Comparison of ENCODE assay signal across 9 cellular contexts in genomic region chr16:49528035-49528434, GRCh38.
DNase-seq lines count a peak whose midpoint lies in the region; ATAC-seq and TF ChIP-seq lines count a peak whose summit lies in the region.
"Had no signal": no experiment of that assay in that cellular context is flagged by ENCODE, and none has a peak within 500 bp of the region (broad histone marks: within the 10 kb centered on the region; RNA-seq: fewer than 3 reads in every experiment).

No MANE protein-coding gene starts in this region.

- in situ Hi-C loops in KBM-7 (cut with MboI; ENCODE audit: low pct_unique_long_range_greater_than_20kb, low sequenced_read_pairs) (no loop called here), GM13976 (cut with MboI; ENCODE audit: low sequenced_read_pairs, unreplicated experiment) (no loop called here)

- peak overlapping the region; percentile 87 for H3K4me3 Mint-ChIP-seq in natural killer cell

- intact Hi-C loops in natural killer cell (cut with micrococcal nuclease) = no loop called here

- ATAC-seq in natural killer cell (peak in 1 of 3 donors; percentile 66), GM18870 (IDR thresholded peaks at IDR 0.05; ENCODE audit: unreplicated experiment) (no peak)

- H3K27ac Mint-ChIP-seq in natural killer cell = peak overlapping the region in 1 of 2 donors; percentile 60

- peak overlapping the region; percentile 45 for H3K27ac ChIP-seq in caudate nucleus (ENCODE audit: low read depth, low read length)

- TF ChIP-seq CTCF in natural killer cell (IDR thresholded peaks at IDR 0.05) (no peak), GM13976 (IDR thresholded peaks at IDR 0.05; ENCODE audit: borderline replicate concordance, control extremely low read depth, extremely low read depth, insufficient read depth, missing control alignments) (no peak)

- peaks cover 10 to 14% of the 10 kb centered on the region in 2 donors for H3K4me1 Mint-ChIP-seq in natural killer cell

- peak in 2 of 3 donors; percentile 11 to 14 for DNase-seq in stimulated activated CD4-positive, alpha-beta T cell treated with anti-CD3 and anti-CD28 coated beads, Interleukin-12 subunit alpha, Interleukin-12 subunit beta, amount 100 ng/mL, for 48 hours (ENCODE audit: low read depth in 2 of 3, low spot score in 1 of 3)
- no peak for DNase-seq in stimulated activated CD4-positive, alpha-beta T cell treated with anti-CD3 and anti-CD28 coated beads, Interleukin-12 subunit alpha, Interleukin-12 subunit beta, amount 100 ng/mL, for 4 hours
- no peak for DNase-seq in caudate nucleus (lab: John Stamatoyannopoulos, UW)
- no peak for DNase-seq in natural killer cell
- DNase-seq in KBM-7 = no peak
- no peak for DNase-seq in GM13976 (ENCODE audit: low spot score)
- no peak for DNase-seq in HEK293T (ENCODE audit: extremely low spot score)
- DNase-seq: EL had no signal

- H3K36me3 Mint-ChIP-seq in natural killer cell = no peaks in the 10 kb centered on the region

- POLR2A ChIA-PET in HEK293T (lab: Yijun Ruan, JAX) = no interaction called here

- H3K27me3 Mint-ChIP-seq in natural killer cell (ENCODE audit: low read depth in 2 of 2) = peaks cover 0 to 10% of the 10 kb centered on the region in 2 donors

- CTCF ChIA-PET in HEK293T (lab: Yijun Ruan, JAX) = no interaction called here

- no peaks in the 10 kb centered on the region for H3K9me3 Mint-ChIP-seq in natural killer cell

TF ChIP-seq in HEK293T, 16 proteins besides CTCF, POLR2A, EP300 and RAD21:
- TF ChIP-seq ZNF384 (IDR thresholded peaks at IDR 0.05) = no peak
- TF ChIP-seq TARDBP (IDR thresholded peaks at IDR 0.05) = no peak
- no peak for TF ChIP-seq FOXA1 (IDR thresholded peaks at IDR 0.05)
- TF ChIP-seq HDGF (IDR thresholded peaks at IDR 0.05; ENCODE audit: borderline replicate concordance) = no peak
- TF ChIP-seq L3MBTL2 (conservative IDR thresholded peaks at IDR 0.05) = no peak
TF ChIP-seq in HEK293T: peak in this region for 0.

Comparison
In these comparisons a context has a peak if more than half of its experiments do, and no peak if none do; other contexts are left out.
1. DNase-seq: peak in stimulated activated CD4-positive, alpha-beta T cell treated with anti-CD3 and anti-CD28 coated beads, Interleukin-12 subunit alpha, Interleukin-12 subunit beta, amount 100 ng/mL, for 48 hours (2 of 3); none in stimulated activated CD4-positive, alpha-beta T cell treated with anti-CD3 and anti-CD28 coated beads, Interleukin-12 subunit alpha, Interleukin-12 subunit beta, amount 100 ng/mL, for 4 hours (single experiment), caudate nucleus (0 of 61), natural killer cell (single experiment), KBM-7 (single experiment), GM13976 (single experiment) and HEK293T (single experiment).